Comparison of ENCODE assay signal across 8 cellular contexts in the genomic region with DNA sequence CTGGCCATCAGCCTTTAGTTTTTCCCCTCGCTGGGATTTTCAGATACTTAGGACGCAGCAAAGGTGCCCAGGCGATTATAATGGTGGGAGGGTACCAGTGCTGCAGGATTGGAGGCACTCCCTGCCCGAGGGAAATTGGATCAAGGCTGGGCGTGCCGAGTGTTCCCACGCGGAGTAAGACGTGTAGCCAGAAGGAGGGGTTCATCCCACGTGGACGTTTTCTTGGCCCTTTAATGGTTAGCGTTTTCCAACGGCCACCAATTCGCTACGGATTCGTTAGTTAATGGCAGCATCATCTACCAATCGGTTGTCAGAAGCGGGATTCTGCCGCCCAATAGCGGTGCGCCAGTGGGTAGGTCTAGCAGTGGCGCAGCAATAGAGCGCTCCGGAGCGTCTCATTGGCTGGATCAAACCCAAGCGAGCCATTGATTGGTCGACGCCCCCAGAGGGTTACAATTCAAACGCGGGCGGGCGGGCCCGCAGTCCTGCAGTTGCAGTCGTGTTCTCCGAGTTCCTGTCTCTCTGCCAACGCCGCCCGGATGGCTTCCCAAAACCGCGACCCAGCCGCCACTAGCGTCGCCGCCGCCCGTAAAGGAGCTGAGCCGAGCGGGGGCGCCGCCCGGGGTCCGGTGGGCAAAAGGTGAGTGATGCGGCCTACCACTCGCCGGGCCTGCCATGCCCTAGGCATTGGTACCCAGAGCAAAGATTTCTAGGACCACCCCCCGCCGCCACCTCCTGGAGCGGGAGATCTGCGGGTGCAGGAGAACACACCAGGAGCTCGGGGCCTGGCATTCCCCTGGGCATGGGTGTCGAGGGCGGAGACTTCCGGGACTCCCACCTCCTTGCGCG. TPM values are rescaled to one million over a fixed set of nuclear protein-coding genes. Genes with fewer than 3 reads are reported as not detected.
DNase-seq lines count a peak whose midpoint lies in the region; ATAC-seq and TF ChIP-seq lines count a peak whose summit lies in the region.

Gene UBE2C (plus strand): TSS at position 488 of the 849 bp plus-strand sequence. CDS start 52 bp downstream, at position 540.

- H3K9me3 ChIP-seq in SJSA1 (replicated peaks) (no peaks in the 10 kb centered on the region), gastroesophageal sphincter (no peaks in the 10 kb centered on the region), neutrophil (no peaks in the 10 kb centered on the region)

- 0% methylated on average over 3 to 4 of the region's 65 CpGs for WGBS in gastroesophageal sphincter (ENCODE audit: low coverage in 1 of 2), 2 donors

- TF ChIP-seq POLR2A in gastroesophageal sphincter (IDR thresholded peaks at IDR 0.05): no peak

- no peak for TF ChIP-seq EP300 in gastroesophageal sphincter (IDR thresholded peaks at IDR 0.05)

- POLR2A ChIA-PET in HEK293T (lab: Yijun Ruan, JAX): interaction anchor here (1.2 to 3.5 kb wide), 6 partner anchors 10 to 122 kb away, joined by 4 to 10 read pairs (median 5); partner anchors contain the start of genes ACOT8, PCIF1, SNX21 and ZSWIM3

- no peaks in the 10 kb centered on the region for H3K27me3 ChIP-seq in SJSA1 (replicated peaks)
- no peaks in the 10 kb centered on the region for H3K27me3 ChIP-seq in gastroesophageal sphincter
- no peaks in the 10 kb centered on the region for H3K27me3 ChIP-seq in neutrophil

- H3K4me1 ChIP-seq in SJSA1 (replicated peaks) (peaks cover 39% of the 10 kb centered on the region), gastroesophageal sphincter (peaks cover 0 to 18% (median 5%) of the 10 kb centered on the region in 3 donors), neutrophil (ENCODE audit: control insufficient read depth in 1 of 2, insufficient read depth in 1 of 2, low read depth in 1 of 2, low read length in 1 of 2) (peaks cover 17 to 18% of the 10 kb centered on the region in 2 experiments)

- TF ChIP-seq CTCF in gastroesophageal sphincter (IDR thresholded peaks at IDR 0.05) (no peak), neutrophil (IDR thresholded peaks at IDR 0.05) (no peak)

- peak; percentile 69 for DNase-seq in GF-D8 (lab: John Stamatoyannopoulos, UW)
- DNase-seq in HEK293T (ENCODE audit: extremely low spot score): peak; percentile 97
- DNase-seq in MV-4-11 (lab: John Stamatoyannopoulos, UW): peak; percentile 100
- peak; percentile 94 to 98 for DNase-seq in SJSA1 (ENCODE audit: low read depth in 1 of 2, low spot score in 2 of 2)
- DNase-seq in activated naive CD4-positive, alpha-beta T cell treated with Interleukin-2 at 50 U/mL for 16 hours: peak; percentile 95
- peak; percentile 62 to 99 (median 96) for DNase-seq in substantia nigra (lab: John Stamatoyannopoulos, UW)

- CTCF ChIA-PET in HEK293T (lab: Yijun Ruan, JAX): interaction anchor here (0.7 kb wide), 1 partner anchor 316 kb away, joined by 3 read pairs; no protein-coding TSS in a partner anchor

- H3K4me3 ChIP-seq in SJSA1 (peak within 1 kb of the TSS; percentile 81), gastroesophageal sphincter (peak within 1 kb of the TSS; percentile 40 to 55), neutrophil (ENCODE audit: low read depth in 1 of 2, low read length in 1 of 2) (peak within 1 kb of the TSS; percentile 53 to 61)

- H3K27ac ChIP-seq in SJSA1 (peak within 1 kb of the TSS; percentile 92), gastroesophageal sphincter (peak within 1 kb of the TSS in 3 of 4 donors; percentile 5 to 70 (median 60)), neutrophil (peak within 1 kb of the TSS; percentile 35), substantia nigra (ENCODE audit: low read depth, low read length, poor library complexity, severe bottlenecking) (no peak within 1 kb of the TSS)

- H3K36me3 ChIP-seq in SJSA1 (peaks cover 85% of the 10 kb centered on the region), gastroesophageal sphincter (peaks cover 0 to 42% of the 10 kb centered on the region in 2 donors), neutrophil (peaks cover 74% of the 10 kb centered on the region)

- ATAC-seq in gastroesophageal sphincter: peak; percentile 100

TF ChIP-seq in HEK293T, 16 proteins besides CTCF, POLR2A, EP300 and RAD21:
- TF ChIP-seq FOXK2 (IDR thresholded peaks at IDR 0.05): no peak
- peak; percentile 100 for TF ChIP-seq FOXM1 (IDR thresholded peaks at IDR 0.05; ENCODE audit: borderline replicate concordance)
- TF ChIP-seq L3MBTL2 (conservative IDR thresholded peaks at IDR 0.05): peak; percentile 86
- no peak for TF ChIP-seq TARDBP (IDR thresholded peaks at IDR 0.05)
- no peak for TF ChIP-seq FOXA1 (IDR thresholded peaks at IDR 0.05)
- TF ChIP-seq ELF4 (IDR thresholded peaks at IDR 0.05): no peak
- no peak for TF ChIP-seq SUZ12 (IDR thresholded peaks at IDR 0.05)
- no peak for TF ChIP-seq SP1 (IDR thresholded peaks at IDR 0.05)
- TF ChIP-seq BHLHE40 (IDR thresholded peaks at IDR 0.05; ENCODE audit: borderline replicate concordance): no peak
- no peak for TF ChIP-seq CTBP1 (IDR thresholded peaks at IDR 0.05; ENCODE audit: borderline replicate concordance)
- no peak for TF ChIP-seq HDGF (IDR thresholded peaks at IDR 0.05; ENCODE audit: borderline replicate concordance)
- TF ChIP-seq LEF1 (IDR thresholded peaks at IDR 0.05; ENCODE audit: borderline replicate concordance): no peak
- no peak for TF ChIP-seq ZNF384 (IDR thresholded peaks at IDR 0.05)
- TF ChIP-seq ARNT (IDR thresholded peaks at IDR 0.05): no peak
- TF ChIP-seq NFRKB (IDR thresholded peaks at IDR 0.05): no peak
- TF ChIP-seq, protein P1, sequence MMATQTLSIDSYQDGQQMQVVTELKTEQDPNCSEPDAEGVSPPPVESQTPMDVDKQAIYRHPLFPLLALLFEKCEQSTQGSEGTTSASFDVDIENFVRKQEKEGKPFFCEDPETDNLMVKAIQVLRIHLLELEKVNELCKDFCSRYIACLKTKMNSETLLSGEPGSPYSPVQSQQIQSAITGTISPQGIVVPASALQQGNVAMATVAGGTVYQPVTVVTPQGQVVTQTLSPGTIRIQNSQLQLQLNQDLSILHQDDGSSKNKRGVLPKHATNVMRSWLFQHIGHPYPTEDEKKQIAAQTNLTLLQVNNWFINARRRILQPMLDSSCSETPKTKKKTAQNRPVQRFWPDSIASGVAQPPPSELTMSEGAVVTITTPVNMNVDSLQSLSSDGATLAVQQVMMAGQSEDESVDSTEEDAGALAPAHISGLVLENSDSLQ (IDR thresholded peaks at IDR 0.05): peak; percentile 99

RNA-seq across cellular contexts. Expression of gene UBE2C, which starts in this region (rescaled TPM):
- 187 and 249 TPM in 2 replicates for total RNA-seq in SJSA1 (2014; rRNA removed; shearing (Covaris generic))
- total RNA-seq in gastroesophageal sphincter: under 1 TPM in 1 of 4 donors, not detected in 3; 0.72 TPM

Comparison
In these comparisons a context has a peak if more than half of its experiments do, and no peak if none do; other contexts are left out.
1. RNA of gene UBE2C (total RNA-seq): 187 to 249 TPM in SJSA1; 0.72 TPM in gastroesophageal sphincter; every median in the first group is over 100 times any median in the second.
2. Peak in ATAC-seq, H3K4me3 ChIP-seq and H3K27ac ChIP-seq in gastroesophageal sphincter; RNA of the gene not detected or under 1 TPM.
3. Peak in every context shown above with its lines, with median percentiles within 50 percentile points of each other: DNase-seq and H3K4me3 ChIP-seq.